8 cellular contexts compared by ENCODE assay signal in genomic region chr1:144461778-144462177, GRCh38. TPM values are rescaled to one million over a fixed set of nuclear protein-coding genes. Genes with fewer than 3 reads are reported as not detected.
DNase-seq lines count a peak whose midpoint lies in the region; ATAC-seq and TF ChIP-seq lines count a peak whose summit lies in the region.
"Not testable (repeated sequence)": the region's sequence is repeated elsewhere in the genome, so short reads cannot be mapped to it uniquely, and the experiment has no call there.

No MANE protein-coding gene starts in this region.

- RAD21 ChIA-PET in HCT116 (lab: Charles Lee; ENCODE audit: low non-redundant PET in 1 of 2, low total read pairs in 2 of 2, uncharacterized antibody in 2 of 2, unreplicated experiment in 2 of 2) = not testable (repeated sequence)

- H3K27ac ChIP-seq in 22Rv1 = peak overlapping the region; percentile 53
- H3K27ac ChIP-seq in HCT116 (ENCODE audit: low read depth, low read length); SJCRH30; cardiac muscle cell; psoas muscle: not testable (repeated sequence)

- DNase-seq in HCT116 (ENCODE audit: low read depth, low spot score); SJCRH30; activated naive CD4-positive, alpha-beta T cell treated with anti-CD3 and anti-CD28 coated beads, Interleukin-2, amount 10 ng/mL, durations not matched to agents 7 days and 5 days; cardiac muscle cell (ENCODE audit: low read depth in 1 of 2, low spot score in 1 of 2); psoas muscle: not testable (repeated sequence)

- intact Hi-C loops in HCT116 (cut with micrococcal nuclease); psoas muscle (cut with DNase I): not testable (repeated sequence)

- not testable (repeated sequence) for H4K20me1 ChIP-seq in HCT116 (ENCODE audit: insufficient read depth)

- H3K36me3 Mint-ChIP-seq in activated naive CD4-positive, alpha-beta T cell treated with anti-CD3 and anti-CD28 coated beads, Interleukin-2, amount 10 ng/mL, durations not matched to agents 7 days and 5 days = not testable (repeated sequence)

- no CpG with 5 or more reads among the region's 17 CpGs for WGBS in psoas muscle, 3 donors

- TF ChIP-seq CTCF in 22Rv1 (IDR thresholded peaks at IDR 0.05); HCT116 (IDR thresholded peaks at IDR 0.05 in 2 of 3, conservative IDR thresholded peaks at IDR 0.05 in 1 of 3; ENCODE audit: borderline replicate concordance in 1 of 3, insufficient read depth in 1 of 3, low read depth in 2 of 3, low read length in 2 of 3); cardiac muscle cell (IDR thresholded peaks at IDR 0.05; ENCODE audit: low read depth, low read length); psoas muscle (IDR thresholded peaks at IDR 0.05): not testable (repeated sequence)

- H3K4me3 ChIP-seq in HCT116 (replicated peaks in 1 of 2; ENCODE audit: low read depth in 1 of 2, low read length in 2 of 2) (peak overlapping the region in 1 of 2 experiments; percentile 59; a peak in 2 of 4 replicates), SJCRH30 (peak overlapping the region; percentile 99), cardiac muscle cell (peak overlapping the region; percentile 81), psoas muscle (peak overlapping the region; percentile 74)

- not testable (repeated sequence) for H3K4me1 Mint-ChIP-seq in activated naive CD4-positive, alpha-beta T cell treated with anti-CD3 and anti-CD28 coated beads, Interleukin-2, amount 10 ng/mL, durations not matched to agents 7 days and 5 days

- not testable (repeated sequence) for TF ChIP-seq POLR2A in HCT116 (IDR thresholded peaks at IDR 0.05; ENCODE audit: borderline replicate concordance, extremely low read depth, insufficient read depth, insufficient read length)

- not testable (repeated sequence) for H3K9me3 ChIP-seq in HCT116 (ENCODE audit: control insufficient read depth in 1 of 2, insufficient read depth in 1 of 2, low read depth in 1 of 2, low read length in 2 of 2); SJCRH30 (replicated peaks); cardiac muscle cell (ENCODE audit: low read depth); psoas muscle

- POLR2A ChIA-PET in HCT116 (lab: Charles Lee) = not testable (repeated sequence)

- H3K27ac Mint-ChIP-seq in activated naive CD4-positive, alpha-beta T cell treated with anti-CD3 and anti-CD28 coated beads, Interleukin-2, amount 10 ng/mL, durations not matched to agents 7 days and 5 days = not testable (repeated sequence)

- H3K4me1 ChIP-seq in HCT116 (ENCODE audit: control insufficient read depth in 1 of 2, insufficient read depth in 2 of 2, low read length in 2 of 2); SJCRH30; cardiac muscle cell (ENCODE audit: low read depth); psoas muscle: not testable (repeated sequence)

- CTCF ChIA-PET in HCT116 (lab: Charles Lee); activated naive CD4-positive, alpha-beta T cell treated with anti-CD3 and anti-CD28 coated beads, Interleukin-2, amount 10 ng/mL, durations not matched to agents 7 days and 5 days (lab: Charles Lee): not testable (repeated sequence)

- BruUV-seq in HCT116 (replicated peaks; lab: Mats Ljungman, UMichigan) = not testable (repeated sequence)

- H3K27me3 ChIP-seq in HCT116 (ENCODE audit: insufficient read depth, low read length); SJCRH30; cardiac muscle cell; psoas muscle (ENCODE audit: insufficient read depth in 3 of 3, low read length in 2 of 3): not testable (repeated sequence)

- H3K4me3 Mint-ChIP-seq in activated naive CD4-positive, alpha-beta T cell treated with anti-CD3 and anti-CD28 coated beads, Interleukin-2, amount 10 ng/mL, durations not matched to agents 7 days and 5 days = peak overlapping the region; percentile 98

- H3K9me2 ChIP-seq in HCT116 (ENCODE audit: insufficient read depth) = not testable (repeated sequence)

- not testable (repeated sequence) for H3K36me3 ChIP-seq in HCT116 (ENCODE audit: control insufficient read depth in 1 of 2, insufficient read depth in 2 of 2, low read length in 2 of 2); SJCRH30; cardiac muscle cell; psoas muscle (ENCODE audit: insufficient read depth in 1 of 2, low read depth in 1 of 2)

- not testable (repeated sequence) for H3K9ac ChIP-seq in HCT116 (ENCODE audit: low read length)

- H3K4me2 ChIP-seq in HCT116 (ENCODE audit: low read length) = peak overlapping the region; percentile 55; the same call in 1 of the 2 replicates

- not testable (repeated sequence) for H3K27me3 Mint-ChIP-seq in activated naive CD4-positive, alpha-beta T cell treated with anti-CD3 and anti-CD28 coated beads, Interleukin-2, amount 10 ng/mL, durations not matched to agents 7 days and 5 days

- ATAC-seq in GM18868 (IDR thresholded peaks at IDR 0.05; ENCODE audit: unreplicated experiment) (peak; percentile 21), HCT116 (peak; percentile 51), HG03442 (IDR thresholded peaks at IDR 0.05; ENCODE audit: unreplicated experiment) (peak; percentile 20), psoas muscle (peak in 2 of 4 donors; percentile 12 to 18)

- H3K9me3 Mint-ChIP-seq in activated naive CD4-positive, alpha-beta T cell treated with anti-CD3 and anti-CD28 coated beads, Interleukin-2, amount 10 ng/mL, durations not matched to agents 7 days and 5 days = not testable (repeated sequence)

- H2AFZ ChIP-seq in HCT116 (ENCODE audit: low read depth, low read length, poor library complexity, severe bottlenecking) = not testable (repeated sequence)

- not testable (repeated sequence) for TF ChIP-seq RAD21 in HCT116 (IDR thresholded peaks at IDR 0.05; ENCODE audit: low read depth)

- H3K79me2 ChIP-seq in HCT116 (ENCODE audit: insufficient read depth, low read length) = not testable (repeated sequence)

RNA-seq across cellular contexts. Expression of gene NBPF15, which starts 0.3 kb away (rescaled TPM):
- 27.7 TPM for total RNA-seq in HCT116 (2021; ENCODE audit: unreplicated experiment)
- polyA plus RNA-seq in HCT116 (2012) = 14.0 and 14.1 TPM in 2 replicates
- 12.9 and 16.0 TPM in 2 replicates for total RNA-seq in SJCRH30 (2014; rRNA removed; shearing (Covaris generic))
- 18.5 and 23.9 TPM in 2 replicates for total RNA-seq in cardiac muscle cell
- 19.9 and 28.3 TPM in 2 replicates for polyA plus RNA-seq in cardiac muscle cell
- total RNA-seq in psoas muscle = 1 to 10 TPM; 4.2 to 7.3 (median 5.1) TPM
- polyA plus RNA-seq in psoas muscle = 1 to 10 TPM; 2.5 to 4.7 (median 2.8) TPM
